Comparison of ENCODE assay signal across 8 cellular contexts in genomic region chr5:69414885-69415583, GRCh38. TPM values are rescaled to one million over a fixed set of nuclear protein-coding genes. Genes with fewer than 3 reads are reported as not detected.
DNase-seq lines count a peak whose midpoint lies in the region; FAIRE-seq and TF ChIP-seq lines count a peak whose summit lies in the region.

TSS of gene MARVELD2 (plus strand) at chr5:69415116. CDS start at chr5:69419386, 4,270 bp downstream.

- H3K9me3 ChIP-seq in duodenal mucosa (ENCODE audit: control insufficient read depth in 1 of 2, low read length in 2 of 2) = no peaks in the 10 kb centered on the region
- H3K9me3 ChIP-seq in liver (ENCODE audit: control insufficient read depth in 4 of 4, low read length in 3 of 4) = no peaks in the 10 kb centered on the region

- H3K4me3 ChIP-seq in AG10803 (ENCODE audit: low read length) (peak within 1 kb of the TSS; percentile 54), duodenal mucosa (ENCODE audit: low read depth in 1 of 2, low read length in 2 of 2) (peak within 1 kb of the TSS; percentile 74 to 87), liver (ENCODE audit: low read depth in 1 of 3, low read length in 3 of 3) (peak within 1 kb of the TSS; percentile 62 to 91 (median 89))

- peak; percentile 40 for TF ChIP-seq CTCF in AG10803 (conservative IDR thresholded peaks at IDR 0.05; ENCODE audit: low read length)
- peak; percentile 66 for TF ChIP-seq CTCF in liver (IDR thresholded peaks at IDR 0.05; ENCODE audit: low read depth, low read length, missing input control)

- FAIRE-seq in GM19239 (lab: Jason Lieb, UNC) = peak; percentile 11

- H3K27ac ChIP-seq in duodenal mucosa (ENCODE audit: low read depth, low read length) (peak within 1 kb of the TSS; percentile 74), liver (ENCODE audit: low read depth in 1 of 2, low read length in 2 of 2) (peak within 1 kb of the TSS; percentile 89 to 92)

- H3K9ac ChIP-seq in duodenal mucosa (ENCODE audit: low read depth in 1 of 2, low read length in 2 of 2) = peak within 1 kb of the TSS; percentile 86 to 94
- peak within 1 kb of the TSS; percentile 70 to 71 for H3K9ac ChIP-seq in liver (ENCODE audit: low read depth in 1 of 2, low read length in 2 of 2)

- H3K36me3 ChIP-seq in duodenal mucosa (ENCODE audit: control insufficient read depth in 1 of 2, insufficient read depth in 2 of 2, low read length in 2 of 2) (peaks cover 15 to 21% of the 10 kb centered on the region in 2 donors), liver (ENCODE audit: control insufficient read depth in 4 of 4, insufficient read depth in 3 of 4, low read depth in 1 of 4, low read length in 3 of 4) (peaks cover 0 to 13% (median 7%) of the 10 kb centered on the region in 4 donors)

- TF ChIP-seq RAD21 in liver (IDR thresholded peaks at IDR 0.05) = peak; percentile 88 to 90

- DNase-seq in AG10803 (ENCODE audit: low read depth) = peak; percentile 39
- DNase-seq in GM19239 (ENCODE audit: insufficient read length, low spot score) = peak; percentile 31
- peak; percentile 95 for DNase-seq in LoVo (ENCODE audit: low spot score)
- peak; percentile 58 for DNase-seq in activated CD4-positive, alpha-beta T cell treated with anti-CD3 and anti-CD28 coated beads for 48 hours
- DNase-seq in stimulated activated CD4-positive, alpha-beta T cell treated with anti-CD3 and anti-CD28 coated beads, Interleukin-4, amount 100 ng/mL, for 48 hours (ENCODE audit: low read depth in 2 of 2) = peak; percentile 23 to 32
- DNase-seq in NCI-H524 treated with DMSO at 0.1 percent for 48 hours (lab: John Stamatoyannopoulos, UW) = no peak

- WGBS in liver = 4% methylated on average over 78 of the region's 78 CpGs

- H3K4me1 ChIP-seq in duodenal mucosa (ENCODE audit: control insufficient read depth in 1 of 2, insufficient read depth in 2 of 2, low read length in 2 of 2) (peaks cover 0 to 6% of the 10 kb centered on the region in 2 donors), liver (ENCODE audit: control insufficient read depth in 4 of 4, insufficient read depth in 4 of 4, low read length in 3 of 4) (peaks cover 0 to 12% (median 4%) of the 10 kb centered on the region in 4 donors)

- H3K27me3 ChIP-seq in duodenal mucosa (ENCODE audit: control insufficient read depth in 1 of 2, insufficient read depth in 2 of 2, low read length in 2 of 2) = no peaks in the 10 kb centered on the region
- H3K27me3 ChIP-seq in liver (ENCODE audit: control insufficient read depth in 4 of 4, insufficient read depth in 4 of 4, low read length in 3 of 4) = no peaks in the 10 kb centered on the region

TF ChIP-seq in liver, 16 proteins besides CTCF, POLR2A, EP300 and RAD21:
- TF ChIP-seq HNF4A (conservative IDR thresholded peaks at IDR 0.05) = peak in 1 of 2 donors; percentile 13
- TF ChIP-seq GABPA (IDR thresholded peaks at IDR 0.05 in 1 of 2, conservative IDR thresholded peaks at IDR 0.05 in 1 of 2) = peak in 1 of 2 donors; percentile 69
- TF ChIP-seq RXRA (IDR thresholded peaks at IDR 0.05) = peak in 1 of 2 donors; percentile 14
- peak; percentile 61 for TF ChIP-seq SP1 (IDR thresholded peaks at IDR 0.05)
- TF ChIP-seq NR2F2 (IDR thresholded peaks at IDR 0.05) = no peak
- no peak for TF ChIP-seq ZBTB33 (IDR thresholded peaks at IDR 0.05)
- TF ChIP-seq HNF4G (IDR thresholded peaks at IDR 0.05) = no peak
- TF ChIP-seq MAX (IDR thresholded peaks at IDR 0.05) = peak; percentile 43
- no peak for TF ChIP-seq REST (IDR thresholded peaks at IDR 0.05)
- no peak for TF ChIP-seq FOXA2 (IDR thresholded peaks at IDR 0.05)
TF ChIP-seq in liver: peak in this region for 5.

RNA-seq across cellular contexts. Expression of gene MARVELD2, which starts in this region (rescaled TPM):
- total RNA-seq in liver = 10 to 100 TPM; 13.1 to 20.2 TPM
- 10 to 100 TPM in 1 of 2 donors, 1 to 10 TPM in 1; 9.4 to 11.5 TPM for polyA plus RNA-seq in liver
